In the genomic region with DNA sequence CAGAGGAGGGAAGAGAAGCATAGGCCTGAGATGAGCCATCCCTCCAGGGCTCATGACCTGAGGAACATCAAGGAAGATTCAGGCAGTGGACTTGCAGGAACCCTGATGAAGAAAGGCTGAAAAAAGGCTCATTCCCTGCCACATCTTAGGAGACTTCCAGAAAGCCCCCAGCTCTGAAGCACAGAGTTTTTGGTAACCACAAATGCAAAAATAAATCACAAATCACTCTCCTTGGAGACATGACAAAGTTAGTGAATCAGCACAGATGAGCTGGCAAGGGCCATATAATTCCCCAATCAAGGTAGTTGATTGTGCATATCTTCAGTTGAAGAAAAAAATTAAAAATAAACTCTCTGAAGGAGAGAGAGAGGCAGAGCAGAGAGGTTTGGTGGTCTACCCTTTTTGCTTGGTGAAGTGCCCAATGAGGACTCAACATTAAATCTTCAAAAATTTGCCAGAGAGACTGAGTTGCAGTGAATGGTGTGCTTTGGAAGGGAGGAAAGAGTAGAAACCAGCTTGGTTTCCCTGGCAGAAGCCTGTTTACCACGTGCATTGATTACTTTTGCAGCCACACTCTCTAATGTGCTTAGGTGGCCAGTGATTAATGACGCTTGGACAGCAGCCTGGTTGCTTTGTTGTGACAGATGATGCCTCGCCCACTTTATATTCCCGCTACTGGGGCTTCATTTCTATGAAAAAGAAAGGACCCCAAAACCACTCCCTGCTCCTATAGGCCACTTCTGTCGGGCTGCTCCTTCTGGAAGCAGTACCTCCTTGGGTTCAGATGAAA, we compare ENCODE assay signal across 1 cellular context.
TF ChIP-seq lines count a peak whose summit lies in the region.

No MANE protein-coding gene starts in this region.

TF ChIP-seq in HEK293T, 16 proteins besides CTCF, POLR2A, EP300 and RAD21 (continued from another document):
- TF ChIP-seq, protein P1, sequence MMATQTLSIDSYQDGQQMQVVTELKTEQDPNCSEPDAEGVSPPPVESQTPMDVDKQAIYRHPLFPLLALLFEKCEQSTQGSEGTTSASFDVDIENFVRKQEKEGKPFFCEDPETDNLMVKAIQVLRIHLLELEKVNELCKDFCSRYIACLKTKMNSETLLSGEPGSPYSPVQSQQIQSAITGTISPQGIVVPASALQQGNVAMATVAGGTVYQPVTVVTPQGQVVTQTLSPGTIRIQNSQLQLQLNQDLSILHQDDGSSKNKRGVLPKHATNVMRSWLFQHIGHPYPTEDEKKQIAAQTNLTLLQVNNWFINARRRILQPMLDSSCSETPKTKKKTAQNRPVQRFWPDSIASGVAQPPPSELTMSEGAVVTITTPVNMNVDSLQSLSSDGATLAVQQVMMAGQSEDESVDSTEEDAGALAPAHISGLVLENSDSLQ (IDR thresholded peaks at IDR 0.05): no peak
- TF ChIP-seq ARNT (IDR thresholded peaks at IDR 0.05) (no peak), SUZ12 (IDR thresholded peaks at IDR 0.05) (no peak), ELF4 (IDR thresholded peaks at IDR 0.05) (no peak), ZNF384 (IDR thresholded peaks at IDR 0.05) (no peak), NFRKB (IDR thresholded peaks at IDR 0.05) (no peak), SP1 (IDR thresholded peaks at IDR 0.05) (no peak), L3MBTL2 (conservative IDR thresholded peaks at IDR 0.05) (no peak), FOXK2 (IDR thresholded peaks at IDR 0.05) (no peak), BHLHE40 (IDR thresholded peaks at IDR 0.05; ENCODE audit: borderline replicate concordance) (no peak)
